Comparison of ENCODE assay signal across 8 cellular contexts in the genomic region with DNA sequence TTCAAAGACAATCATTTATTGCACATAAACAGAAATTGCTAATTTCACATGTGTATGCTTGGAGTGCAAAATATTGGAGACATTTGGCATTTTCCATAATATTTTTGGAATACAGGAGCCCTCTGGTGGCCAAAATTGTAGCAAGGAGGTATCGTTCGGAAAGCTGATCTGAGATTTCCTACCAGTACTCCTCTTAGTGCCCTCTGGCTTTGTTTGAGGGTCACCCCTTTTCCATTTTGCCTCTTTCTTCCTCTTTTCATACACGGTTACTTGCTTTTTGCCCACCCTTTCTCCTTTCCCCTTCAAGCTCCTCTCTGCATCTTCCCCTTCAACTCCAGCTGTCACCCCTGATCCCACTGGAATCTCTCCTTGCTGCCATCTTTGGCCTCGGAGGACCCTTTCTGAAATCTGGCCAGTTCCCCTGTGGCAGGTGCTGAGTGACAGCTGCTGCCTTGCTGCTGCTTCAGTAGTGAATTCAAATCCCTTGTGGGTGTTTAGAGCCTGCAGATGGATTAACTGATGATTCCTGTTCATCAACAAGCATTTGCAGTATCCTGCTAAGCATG.
DNase-seq lines count a peak whose midpoint lies in the region; TF ChIP-seq lines count a peak whose summit lies in the region.

No MANE protein-coding gene starts in this region.

- TF ChIP-seq POLR2A in prostate gland (IDR thresholded peaks at IDR 0.05): no peak

- no peaks in the 10 kb centered on the region for H3K4me1 ChIP-seq in prostate gland (replicated peaks)

- CTCF ChIA-PET in AG04450 (lab: Charles Lee): interaction anchor here (0.6 to 9.2 kb wide), 23 partner anchors 11 to 739 kb away, joined by 3 to 170 read pairs (median 3); a partner anchor contains a TSS

- TF ChIP-seq CTCF in AG04450 (IDR thresholded peaks at IDR 0.05; ENCODE audit: low read depth, low read length): peak; percentile 76
- peak; percentile 22 for TF ChIP-seq CTCF in GM12865 (IDR thresholded peaks at IDR 0.05; ENCODE audit: insufficient read depth, low read depth, low read length, missing control alignments)
- peak; percentile 69 for TF ChIP-seq CTCF in fibroblast of villous mesenchyme (IDR thresholded peaks at IDR 0.05; ENCODE audit: insufficient read depth, low read depth, low read length)
- TF ChIP-seq CTCF in prostate gland (IDR thresholded peaks at IDR 0.05): peak; percentile 55 to 85 (median 80)

- WGBS in prostate gland: 26% methylated on average over 4 of the region's 4 CpGs

- H3K9me3 ChIP-seq in AG04450 (ENCODE audit: control insufficient read depth, insufficient read depth, low read length) (no peaks in the 10 kb centered on the region), prostate gland (no peaks in the 10 kb centered on the region)

- intact Hi-C loops in prostate gland (cut with DNase I): loop anchor here (2.0 to 5.0 kb wide), 2 partner anchors 41 to 151 kb away; no protein-coding TSS in a partner anchor

- no peak overlapping the region for H3K27ac ChIP-seq in AG04450 (ENCODE audit: low read depth, low read length)
- no peak overlapping the region for H3K27ac ChIP-seq in prostate gland

- H3K4me3 ChIP-seq in AG04450 (ENCODE audit: low read depth, low read length) (no peak overlapping the region), GM12865 (ENCODE audit: low read depth, low read length) (no peak overlapping the region), fibroblast of villous mesenchyme (ENCODE audit: low read depth, low read length) (no peak overlapping the region), prostate gland (no peak overlapping the region)

- no peaks in the 10 kb centered on the region for H3K36me3 ChIP-seq in prostate gland

- DNase-seq in AG04450 (ENCODE audit: low read depth, low spot score) (no peak), GM12865 (ENCODE audit: low read depth) (no peak), RPMI8226 (peak; percentile 14), fibroblast of villous mesenchyme (ENCODE audit: low read depth) (peak; percentile 61), prostate gland (ENCODE audit: low spot score) (peak; percentile 59), NOMO-1 treated with DMSO at 0.1 percent for 48 hours (lab: John Stamatoyannopoulos, UW; ENCODE audit: unreplicated experiment) (no peak), MV-4-11 (lab: John Stamatoyannopoulos, UW) (no peak), NCI-H2081 treated with DMSO at 0.1 percent for 48 hours (lab: John Stamatoyannopoulos, UW) (no peak)

- peaks cover 15% of the 10 kb centered on the region for H3K27me3 ChIP-seq in AG04450 (ENCODE audit: control insufficient read depth, insufficient read depth, low read length)
- H3K27me3 ChIP-seq in prostate gland (replicated peaks; ENCODE audit: insufficient read depth): no peaks in the 10 kb centered on the region

- POLR2A ChIA-PET in AG04450 (lab: Yijun Ruan, JAX): interaction anchor here (1.1 kb wide), 1 partner anchor 239 kb away, joined by 3 read pairs; no protein-coding TSS in a partner anchor

Comparison
In these comparisons a context has a peak if more than half of its experiments do, and no peak if none do; other contexts are left out.
1. DNase-seq: peak in RPMI8226 (single experiment), fibroblast of villous mesenchyme (single experiment) and prostate gland (single experiment); none in AG04450 (single experiment), GM12865 (single experiment), NOMO-1 treated with DMSO at 0.1 percent for 48 hours (single experiment), MV-4-11 (single experiment) and NCI-H2081 treated with DMSO at 0.1 percent for 48 hours (single experiment).
2. CTCF ChIP-seq: peak in every context shown above with its lines; median percentile 80 in prostate gland; 76 in AG04450; 69 in fibroblast of villous mesenchyme; 22 in GM12865.